Comparison of ENCODE assay signal across 23 cellular contexts in the genomic region with DNA sequence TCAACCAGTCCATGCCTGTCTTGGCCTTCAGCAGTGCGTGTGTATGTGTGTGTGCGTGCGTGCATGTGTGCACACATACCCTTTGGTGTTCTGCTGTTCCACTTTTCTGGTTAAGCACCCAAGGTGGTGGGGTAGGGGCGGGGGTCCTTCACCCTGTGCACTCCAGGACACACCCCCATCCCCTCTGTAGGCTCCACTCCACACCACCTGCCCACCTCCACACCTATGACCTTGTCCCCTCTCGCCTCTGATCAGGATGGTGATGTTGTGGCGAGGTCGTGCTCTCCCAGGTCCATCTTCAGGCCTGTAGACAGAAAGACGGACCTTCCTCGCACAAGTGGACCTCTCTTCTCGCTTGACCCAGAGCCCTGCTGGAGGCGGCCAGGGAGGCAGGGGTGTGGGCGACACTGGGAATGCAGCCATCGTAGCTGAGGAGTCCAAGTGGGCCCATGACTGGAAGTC. TPM values are rescaled to one million over a fixed set of nuclear protein-coding genes. Genes with fewer than 3 reads are reported as not detected.
A peak's percentile ranks its signal among the peaks of the same experiment; 100 is the strongest.
DNase-seq lines count a peak whose midpoint lies in the region; ATAC-seq, FAIRE-seq and TF ChIP-seq lines count a peak whose summit lies in the region.
"Had no signal": no experiment of that assay in that cellular context is flagged by ENCODE, and none has a peak within 500 bp of the region (broad histone marks: within the 10 kb centered on the region; RNA-seq: fewer than 3 reads in every experiment).

No MANE protein-coding gene starts in this region.

- peaks cover 9% of the 10 kb centered on the region for H3K27me3 Mint-ChIP-seq in activated CD4-positive, alpha-beta memory T cell treated with anti-CD3 and anti-CD28 coated beads, Interleukin-2, amount 10 ng/mL, durations not matched to agents 7 days and 5 days
- peaks cover under 1% of the 10 kb centered on the region for H3K27me3 Mint-ChIP-seq in activated CD4-positive, alpha-beta memory T cell treated with anti-CD3 and anti-CD28 coated beads for 36 hours
- peaks cover 12% of the 10 kb centered on the region for H3K27me3 Mint-ChIP-seq in osteocyte (ENCODE audit: unreplicated experiment)
- H3K27me3 Mint-ChIP-seq: brain; CD4-positive, alpha-beta T cell had no signal

- H3K27me3 ChIP-seq in PC-3 (ENCODE audit: low read length) = no peaks in the 10 kb centered on the region
- H3K27me3 ChIP-seq in endothelial cell of umbilical vein (ENCODE audit: control insufficient read depth in 2 of 2, insufficient read depth in 2 of 2, low read length in 2 of 2) = peaks cover 0 to 2% of the 10 kb centered on the region in 2 experiments
- H3K27me3 ChIP-seq: adrenal gland, SJCRH30 had no signal

- H3K4me3 Mint-ChIP-seq in activated CD4-positive, alpha-beta memory T cell treated with anti-CD3 and anti-CD28 coated beads, Interleukin-2, amount 10 ng/mL, durations not matched to agents 7 days and 5 days = no peak overlapping the region
- H3K4me3 Mint-ChIP-seq in activated CD4-positive, alpha-beta memory T cell treated with anti-CD3 and anti-CD28 coated beads for 36 hours = no peak overlapping the region
- H3K4me3 Mint-ChIP-seq in osteocyte (ENCODE audit: unreplicated experiment) = no peak overlapping the region
- H3K4me3 Mint-ChIP-seq: brain; CD4-positive, alpha-beta T cell; type B pancreatic cell had no signal

- no peak overlapping the region for H3K9ac ChIP-seq in PC-3 (ENCODE audit: low read length)
- H3K9ac ChIP-seq in endothelial cell of umbilical vein (replicated peaks; ENCODE audit: extremely low read depth, insufficient read depth, low read length) = no peak overlapping the region
- H3K9ac ChIP-seq: KMS-11 had no signal

- intact Hi-C loops in activated CD4-positive, alpha-beta memory T cell treated with anti-CD3 and anti-CD28 coated beads for 36 hours (cut with micrococcal nuclease) = loop anchor here (5.0 kb wide), 3 partner anchors 152 to 242 kb away; no protein-coding TSS in a partner anchor
- intact Hi-C loops in PC-3 (cut with micrococcal nuclease) = no loop called here
- intact Hi-C loops in endothelial cell of umbilical vein (cut with micrococcal nuclease) = no loop called here

- H4K20me1 ChIP-seq in PC-3 (ENCODE audit: low read length) (no peaks in the 10 kb centered on the region), endothelial cell of umbilical vein (replicated peaks; ENCODE audit: control insufficient read depth, extremely low read depth, insufficient read depth, low read length) (no peaks in the 10 kb centered on the region)

- ATAC-seq in PC-3 (no peak), GM21717 (IDR thresholded peaks at IDR 0.05; ENCODE audit: unreplicated experiment) (no peak)

- peaks cover 4% of the 10 kb centered on the region for H3F3A ChIP-seq in PC-3 (ENCODE audit: low read length, unreplicated experiment)

- no TSS peak for BruUV-seq in PC-3 (replicated peaks; lab: Mats Ljungman, UMichigan)
- BruUV-seq in endothelial cell of umbilical vein (replicated peaks; lab: Mats Ljungman, UMichigan) = no TSS peak

- H3K4me1 Mint-ChIP-seq in activated CD4-positive, alpha-beta memory T cell treated with anti-CD3 and anti-CD28 coated beads, Interleukin-2, amount 10 ng/mL, durations not matched to agents 7 days and 5 days = peaks cover 35% of the 10 kb centered on the region
- H3K4me1 Mint-ChIP-seq in activated CD4-positive, alpha-beta memory T cell treated with anti-CD3 and anti-CD28 coated beads for 36 hours (ENCODE audit: low read depth) = peaks cover 35% of the 10 kb centered on the region
- H3K4me1 Mint-ChIP-seq in osteocyte (ENCODE audit: unreplicated experiment) = no peaks in the 10 kb centered on the region

- H3K9me3 Mint-ChIP-seq in activated CD4-positive, alpha-beta memory T cell treated with anti-CD3 and anti-CD28 coated beads, Interleukin-2, amount 10 ng/mL, durations not matched to agents 7 days and 5 days = no peaks in the 10 kb centered on the region
- no peaks in the 10 kb centered on the region for H3K9me3 Mint-ChIP-seq in activated CD4-positive, alpha-beta memory T cell treated with anti-CD3 and anti-CD28 coated beads for 36 hours
- H3K9me3 Mint-ChIP-seq in osteocyte (ENCODE audit: unreplicated experiment) = no peaks in the 10 kb centered on the region
- H3K9me3 Mint-ChIP-seq: brain; CD4-positive, alpha-beta T cell; type B pancreatic cell had no signal

- no peak overlapping the region for H3K27ac Mint-ChIP-seq in activated CD4-positive, alpha-beta memory T cell treated with anti-CD3 and anti-CD28 coated beads, Interleukin-2, amount 10 ng/mL, durations not matched to agents 7 days and 5 days
- H3K27ac Mint-ChIP-seq in activated CD4-positive, alpha-beta memory T cell treated with anti-CD3 and anti-CD28 coated beads for 36 hours = no peak overlapping the region
- H3K27ac Mint-ChIP-seq in osteocyte (ENCODE audit: unreplicated experiment) = no peak overlapping the region
- H3K27ac Mint-ChIP-seq: CD4-positive, alpha-beta T cell; progenitor cell of endocrine pancreas; type B pancreatic cell had no signal

- H3K36me3 ChIP-seq in PC-3 (ENCODE audit: low read depth, low read length) (peaks cover 4% of the 10 kb centered on the region; the same call in 1 of the 2 replicates), endothelial cell of umbilical vein (ENCODE audit: control insufficient read depth in 2 of 2, extremely low read depth in 1 of 2, insufficient read depth in 2 of 2, low read length in 2 of 2) (peaks cover 0 to 6% of the 10 kb centered on the region in 2 experiments)
- H3K36me3 ChIP-seq: adrenal gland had no signal

- H3K79me2 ChIP-seq in PC-3 (ENCODE audit: low read length) = no peaks in the 10 kb centered on the region
- H3K79me2 ChIP-seq in endothelial cell of umbilical vein (ENCODE audit: control insufficient read depth, insufficient read depth, low read length) = no peaks in the 10 kb centered on the region

- no peaks in the 10 kb centered on the region for H3K9me2 ChIP-seq in PC-3 (replicated peaks; ENCODE audit: low read length)

- H3K27ac ChIP-seq in PC-3 (ENCODE audit: low read length) (no peak overlapping the region), endothelial cell of umbilical vein (ENCODE audit: insufficient read depth, low read depth, low read length) (no peak overlapping the region)
- H3K27ac ChIP-seq: adrenal gland, KMS-11, SJCRH30 had no signal

- TF ChIP-seq POLR2A in endothelial cell of umbilical vein (IDR thresholded peaks at IDR 0.05; ENCODE audit: low read depth, low read length) = peak; percentile 1

- dilution Hi-C loops in endothelial cell of umbilical vein (cut with MboI; ENCODE audit: extremely low pct_ligation_motif_present, low sequenced_read_pairs) = no loop called here

- no peaks in the 10 kb centered on the region for H3K9me3 ChIP-seq in PC-3 (ENCODE audit: low read length)
- no peaks in the 10 kb centered on the region for H3K9me3 ChIP-seq in endothelial cell of umbilical vein (replicated peaks; ENCODE audit: control insufficient read depth, insufficient read depth, low read length)
- H3K9me3 ChIP-seq: adrenal gland, SJCRH30 had no signal

- peak; percentile 4 for DNase-seq in activated CD4-positive, alpha-beta memory T cell treated with anti-CD3 and anti-CD28 coated beads, Interleukin-2, amount 10 ng/mL, durations not matched to agents 7 days and 5 days
- DNase-seq in activated CD4-positive, alpha-beta memory T cell treated with anti-CD3 and anti-CD28 coated beads for 36 hours = no peak
- DNase-seq in PC-3 (peak; percentile 10), endothelial cell of umbilical vein (ENCODE audit: low read depth, low spot score) (no peak), osteocyte (ENCODE audit: extremely low spot score, unreplicated experiment) (peak; percentile 60), ureter (ENCODE audit: low spot score) (no peak)
- no peak for DNase-seq in activated naive CD4-positive, alpha-beta T cell treated with Interleukin-2 at 50 U/mL for 16 hours
- DNase-seq: 8988T; effector CD8-positive, alpha-beta T cell; foreskin melanocyte; hippocampal formation; NCI-H1436 treated with DMSO at 0.1 percent for 48 hours; NCI-H524 treated with DMSO at 0.1 percent for 48 hours; SJCRH30; T-helper 1 cell had no signal

- H3K4me1 ChIP-seq in PC-3 (ENCODE audit: insufficient read depth, low read length) (no peaks in the 10 kb centered on the region), endothelial cell of umbilical vein (ENCODE audit: control insufficient read depth, extremely low read depth, insufficient read depth, low read length) (no peaks in the 10 kb centered on the region)
- H3K4me1 ChIP-seq: adrenal gland, SJCRH30 had no signal

- H2AFZ ChIP-seq in PC-3 (ENCODE audit: low read length) (no peak overlapping the region), endothelial cell of umbilical vein (ENCODE audit: low read depth, low read length) (no peak overlapping the region)

- H3K36me3 Mint-ChIP-seq in activated CD4-positive, alpha-beta memory T cell treated with anti-CD3 and anti-CD28 coated beads, Interleukin-2, amount 10 ng/mL, durations not matched to agents 7 days and 5 days (ENCODE audit: low read depth) = peaks cover 6% of the 10 kb centered on the region
- H3K36me3 Mint-ChIP-seq in activated CD4-positive, alpha-beta memory T cell treated with anti-CD3 and anti-CD28 coated beads for 36 hours = peaks cover 7% of the 10 kb centered on the region
- H3K36me3 Mint-ChIP-seq in osteocyte (ENCODE audit: unreplicated experiment) = peaks cover 4% of the 10 kb centered on the region
- H3K36me3 Mint-ChIP-seq: brain, type B pancreatic cell had no signal

- H3K4me3 ChIP-seq in PC-3 (ENCODE audit: low read length) (no peak overlapping the region), endothelial cell of umbilical vein (replicated peaks in 1 of 3; ENCODE audit: insufficient read depth in 1 of 3, low read depth in 1 of 3, low read length in 3 of 3) (no peak overlapping the region)
- H3K4me3 ChIP-seq: adrenal gland, SJCRH30 had no signal

- CTCF ChIA-PET in activated CD4-positive, alpha-beta memory T cell treated with anti-CD3 and anti-CD28 coated beads, Interleukin-2, amount 10 ng/mL, durations not matched to agents 7 days and 5 days (lab: Charles Lee) = no interaction called here
- CTCF ChIA-PET in activated CD4-positive, alpha-beta memory T cell treated with anti-CD3 and anti-CD28 coated beads for 36 hours (lab: Charles Lee) = no interaction called here
- CTCF ChIA-PET in PC-3 (lab: Charles Lee) = no interaction called here
- CTCF ChIA-PET in endothelial cell of umbilical vein (lab: Charles Lee) = no interaction called here

- H3K9me1 ChIP-seq in endothelial cell of umbilical vein (replicated peaks; ENCODE audit: control insufficient read depth, extremely low read depth, insufficient read depth, low read length) = no peaks in the 10 kb centered on the region

- POLR2A ChIA-PET in activated CD4-positive, alpha-beta memory T cell treated with anti-CD3 and anti-CD28 coated beads, Interleukin-2, amount 10 ng/mL, durations not matched to agents 7 days and 5 days (lab: Charles Lee) = no interaction called here
- POLR2A ChIA-PET in activated CD4-positive, alpha-beta memory T cell treated with anti-CD3 and anti-CD28 coated beads for 36 hours (lab: Charles Lee) = no interaction called here
- POLR2A ChIA-PET in PC-3 (lab: Charles Lee; ENCODE audit: unreplicated experiment) = no interaction called here
- POLR2A ChIA-PET in endothelial cell of umbilical vein (lab: Charles Lee) = no interaction called here

- no peak for FAIRE-seq in endothelial cell of umbilical vein (lab: Jason Lieb, UNC)
- FAIRE-seq: RCC 7860 had no signal

- H3K4me2 ChIP-seq in PC-3 (ENCODE audit: low read length) = no peak overlapping the region
- H3K4me2 ChIP-seq in endothelial cell of umbilical vein (ENCODE audit: insufficient read depth, low read length) = no peak overlapping the region
- H3K4me2 ChIP-seq: KMS-11 had no signal

- no peak for TF ChIP-seq CTCF in PC-3 (conservative IDR thresholded peaks at IDR 0.05; ENCODE audit: low read depth, low read length)
- TF ChIP-seq CTCF in endothelial cell of umbilical vein (IDR thresholded peaks at IDR 0.05; ENCODE audit: extremely low read depth in 1 of 2, insufficient read depth in 1 of 2, low read depth in 1 of 2, low read length in 2 of 2) = no peak
- TF ChIP-seq CTCF in osteocyte (IDR thresholded peaks at IDR 0.05) = no peak

RNA-seq across cellular contexts. Expression of gene WDR4, which starts 44.6 kb away (rescaled TPM):
- total RNA-seq in activated CD4-positive, alpha-beta memory T cell treated with anti-CD3 and anti-CD28 coated beads, Interleukin-2, amount 10 ng/mL, durations not matched to agents 7 days and 5 days = 10 to 100 TPM; 18.2 to 18.5 TPM
- total RNA-seq in activated CD4-positive, alpha-beta memory T cell treated with anti-CD3 and anti-CD28 coated beads for 36 hours = 10 to 100 TPM; 39.8 to 39.9 TPM
- total RNA-seq in PC-3 (2014; rRNA removed) = 35.3 and 53.8 TPM in 2 replicates
- 30.4 and 40.0 TPM in 2 replicates for total RNA-seq in endothelial cell of umbilical vein
- 18.6 and 24.5 TPM in 2 replicates for polyA plus RNA-seq in endothelial cell of umbilical vein
- polyA plus RNA-seq in endothelial cell of umbilical vein (2011; cell fraction: cytosol; rRNA removed) = 21.7 and 22.5 TPM in 2 replicates
- 37.9 and 45.2 TPM in 2 replicates for polyA plus RNA-seq in endothelial cell of umbilical vein (2011; cell fraction: nucleus; rRNA removed)
- 24.3 and 29.9 TPM in 2 replicates for polyA plus RNA-seq in endothelial cell of umbilical vein (2012)
- 24.4 and 28.0 TPM in 2 replicates for polyA minus RNA-seq in endothelial cell of umbilical vein
- 28.6 TPM for polyA minus RNA-seq in endothelial cell of umbilical vein (2011; cell fraction: cytosol; rRNA and poly(A)+ RNA removed)
- 22.7 and 27.1 TPM in 2 replicates for polyA minus RNA-seq in endothelial cell of umbilical vein (2011; cell fraction: nucleus; rRNA and poly(A)+ RNA removed)
- total RNA-seq in osteocyte = 15.0 and 15.7 TPM in 2 replicates
- 35.3 TPM for total RNA-seq in ureter

RNA-seq across cellular contexts. Expression of gene NDUFV3, which starts 58.3 kb away (rescaled TPM):
- total RNA-seq in activated CD4-positive, alpha-beta memory T cell treated with anti-CD3 and anti-CD28 coated beads, Interleukin-2, amount 10 ng/mL, durations not matched to agents 7 days and 5 days = 10 to 100 TPM; 17.0 TPM
- 10 to 100 TPM; 16.1 to 17.3 TPM for total RNA-seq in activated CD4-positive, alpha-beta memory T cell treated with anti-CD3 and anti-CD28 coated beads for 36 hours
- total RNA-seq in PC-3 (2014; rRNA removed) (61.6 and 65.8 TPM in 2 replicates), endothelial cell of umbilical vein (40.6 and 45.7 TPM in 2 replicates), osteocyte (41.3 and 44.9 TPM in 2 replicates), ureter (33.9 TPM)
- polyA plus RNA-seq in endothelial cell of umbilical vein = 12.1 and 13.4 TPM in 2 replicates
- polyA plus RNA-seq in endothelial cell of umbilical vein (2011; cell fraction: cytosol; rRNA removed) = 20.0 and 20.9 TPM in 2 replicates
- 20.5 and 21.2 TPM in 2 replicates for polyA plus RNA-seq in endothelial cell of umbilical vein (2011; cell fraction: nucleus; rRNA removed)
- 36.7 and 37.4 TPM in 2 replicates for polyA plus RNA-seq in endothelial cell of umbilical vein (2012)
- 8.1 and 12.2 TPM in 2 replicates for polyA minus RNA-seq in endothelial cell of umbilical vein
- 39.0 TPM for polyA minus RNA-seq in endothelial cell of umbilical vein (2011; cell fraction: cytosol; rRNA and poly(A)+ RNA removed)
- polyA minus RNA-seq in endothelial cell of umbilical vein (2011; cell fraction: nucleus; rRNA and poly(A)+ RNA removed) = 4.6 and 6.2 TPM in 2 replicates

Comparison
In these comparisons a context has a peak if more than half of its experiments do, and no peak if none do; other contexts are left out.
1. DNase-seq: peak in activated CD4-positive, alpha-beta memory T cell treated with anti-CD3 and anti-CD28 coated beads, Interleukin-2, amount 10 ng/mL, durations not matched to agents 7 days and 5 days (single experiment), PC-3 (single experiment) and osteocyte (single experiment); none in activated CD4-positive, alpha-beta memory T cell treated with anti-CD3 and anti-CD28 coated beads for 36 hours (single experiment), endothelial cell of umbilical vein (single experiment), activated naive CD4-positive, alpha-beta T cell treated with Interleukin-2 at 50 U/mL for 16 hours (single experiment) and ureter (single experiment).